Comparison of ENCODE assay signal across 21 cellular contexts in the genomic region with DNA sequence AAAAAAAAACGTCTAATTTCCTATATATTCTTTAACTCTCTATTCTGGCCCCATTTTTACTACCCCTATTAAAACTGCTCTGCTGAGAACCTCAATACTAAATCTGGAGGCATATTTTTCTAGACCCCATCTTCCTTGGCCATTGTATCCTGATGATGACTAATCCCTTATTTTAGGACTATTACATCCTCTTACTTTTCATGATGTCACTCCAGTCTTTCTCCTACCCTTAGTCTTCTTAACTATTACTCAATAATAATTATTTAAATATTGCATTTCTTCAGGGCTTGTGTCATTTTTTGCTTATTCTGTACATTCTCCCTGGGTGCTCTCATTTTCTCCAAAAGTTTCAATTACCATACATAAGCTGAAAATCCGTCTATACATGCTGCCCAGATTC. TPM values are rescaled to one million over a fixed set of nuclear protein-coding genes. Genes with fewer than 3 reads are reported as not detected.
A peak's percentile ranks its signal among the peaks of the same experiment; 100 is the strongest.
DNase-seq lines count a peak whose midpoint lies in the region; ATAC-seq, FAIRE-seq and TF ChIP-seq lines count a peak whose summit lies in the region.
"Had no signal": no experiment of that assay in that cellular context is flagged by ENCODE, and none has a peak within 500 bp of the region (broad histone marks: within the 10 kb centered on the region; RNA-seq: fewer than 3 reads in every experiment).

No MANE protein-coding gene starts in this region.

- in situ Hi-C loops in K562 (cut with MboI) = no loop called here

- WGBS in K562 (ENCODE audit: insufficient coverage, low coverage, missing lambda C conversion rate) = 17% methylated on average over 2 of the region's 2 CpGs
- 85 to 94% (median 92%) methylated on average over 2 of the region's 2 CpGs for WGBS in adrenal gland, 4 donors

- no peaks in the 10 kb centered on the region for H3K9me3 Mint-ChIP-seq in MCF 10A (ENCODE audit: unreplicated experiment)

- CTCF ChIA-PET in MCF 10A (lab: Yijun Ruan, JAX) = no interaction called here
- CTCF ChIA-PET in K562 (lab: Yijun Ruan, JAX; ENCODE audit: low intra/inter-chr PET ratio) = no interaction called here

- peaks cover 3% of the 10 kb centered on the region for H3K9me1 ChIP-seq in K562 (ENCODE audit: control insufficient read depth, insufficient read depth, low read length)

- FAIRE-seq in K562 (lab: Jason Lieb, UNC) = no peak
- FAIRE-seq: GM12878, GM19239, H1 had no signal

- DNase-seq in MCF 10A (ENCODE audit: unreplicated experiment) (no peak), breast epithelium (ENCODE audit: low spot score in 2 of 2) (no peak), K562 (ENCODE audit: extremely low read depth in 1 of 4, low spot score in 3 of 4) (no peak), iris pigment epithelial cell (ENCODE audit: low read depth) (peak; percentile 10), adrenal gland (no peak), posterior vena cava (ENCODE audit: low spot score) (no peak)
- DNase-seq: 8988T, DMS 273 treated with DMSO at 0.1 percent for 48 hours, Karpas-422, MV-4-11, NCI-H1694 treated with DMSO at 0.1 percent for 48 hours, NCI-H226, NCI-H524 treated with DMSO at 0.1 percent for 48 hours, RPMI8226, SIG-M5 had no signal

- POLR2A ChIA-PET in MCF 10A (lab: Yijun Ruan, JAX) = interaction anchor here (1.0 to 2.1 kb wide), 2 partner anchors 34 to 73 kb away, joined by 3 to 21 read pairs; partner anchors contain the start of gene EPM2A
- POLR2A ChIA-PET in K562 (lab: Yijun Ruan, JAX) = interaction anchor here (1.0 kb wide), 1 partner anchor 73 kb away, joined by 3 read pairs; no protein-coding TSS in a partner anchor

- TF ChIP-seq CTCF in MCF 10A (IDR thresholded peaks at IDR 0.05; ENCODE audit: unreplicated experiment) (no peak), breast epithelium (IDR thresholded peaks at IDR 0.05) (no peak), K562 (IDR thresholded peaks at IDR 0.05 in 2 of 3, conservative IDR thresholded peaks at IDR 0.05 in 1 of 3; ENCODE audit: insufficient read depth in 2 of 3, low read depth in 1 of 3, low read length in 3 of 3) (no peak), adrenal gland (IDR thresholded peaks at IDR 0.05) (no peak)

- no peak overlapping the region for H2AFZ ChIP-seq in K562 (ENCODE audit: low read depth, low read length)

- TF ChIP-seq POLR2A in breast epithelium (IDR thresholded peaks at IDR 0.05) = no peak
- no peak for TF ChIP-seq POLR2A in K562 (conservative IDR thresholded peaks at IDR 0.05)
- TF ChIP-seq POLR2A in adrenal gland (IDR thresholded peaks at IDR 0.05) = no peak

- no peaks in the 10 kb centered on the region for H3K27me3 ChIP-seq in breast epithelium
- no peaks in the 10 kb centered on the region for H3K27me3 ChIP-seq in K562 (ENCODE audit: control insufficient read depth in 2 of 2, insufficient read depth in 2 of 2, low read length in 2 of 2)
- H3K27me3 ChIP-seq in stomach smooth muscle (ENCODE audit: control insufficient read depth in 1 of 2, insufficient read depth in 2 of 2, low read length in 2 of 2) = no peaks in the 10 kb centered on the region
- no peaks in the 10 kb centered on the region for H3K27me3 ChIP-seq in adrenal gland

- H3K36me3 Mint-ChIP-seq in MCF 10A (ENCODE audit: insufficient read depth, unreplicated experiment) = peaks cover 26% of the 10 kb centered on the region

- BruUV-seq in MCF 10A (replicated peaks; lab: Mats Ljungman, UMichigan) (no TSS peak), K562 (replicated peaks; lab: Mats Ljungman, UMichigan) (no TSS peak)

- H3K27ac ChIP-seq in breast epithelium = no peak overlapping the region
- no peak overlapping the region for H3K27ac ChIP-seq in K562 (ENCODE audit: extremely low read depth, low read depth, low read length)
- H3K27ac ChIP-seq in stomach smooth muscle (ENCODE audit: low read length) = peak overlapping the region; percentile 18
- H3K27ac ChIP-seq in adrenal gland = no peak overlapping the region

- no peak for ATAC-seq in K562
- ATAC-seq in GM21529 (IDR thresholded peaks at IDR 0.05; ENCODE audit: unreplicated experiment) = no peak
- ATAC-seq: GM12878 had no signal

- H3K9ac ChIP-seq in K562 (ENCODE audit: insufficient read depth in 1 of 2, low read depth in 2 of 2, low read length in 2 of 2) = no peak overlapping the region
- no peak overlapping the region for H3K9ac ChIP-seq in stomach smooth muscle (ENCODE audit: low read length in 2 of 2)

- peaks cover 98% of the 10 kb centered on the region for H3K79me2 ChIP-seq in K562 (ENCODE audit: control insufficient read depth, insufficient read depth, low read length)

- peak overlapping the region; percentile 28 for H3K27ac Mint-ChIP-seq in MCF 10A (ENCODE audit: low read depth, unreplicated experiment)
- H3K27ac Mint-ChIP-seq: B cell had no signal

- no peak overlapping the region for H3K4me3 ChIP-seq in breast epithelium
- no peak overlapping the region for H3K4me3 ChIP-seq in K562
- no peak overlapping the region for H3K4me3 ChIP-seq in stomach smooth muscle (ENCODE audit: low read length in 2 of 2)
- H3K4me3 ChIP-seq in adrenal gland = no peak overlapping the region
- H3K4me3 ChIP-seq: GM12878 had no signal

- H3K4me2 ChIP-seq in K562 (ENCODE audit: insufficient read depth, low read length) = no peak overlapping the region

- H3K4me1 ChIP-seq in breast epithelium = peaks cover 0 to 5% of the 10 kb centered on the region in 2 donors
- peaks cover 0 to 7% of the 10 kb centered on the region in 2 experiments; a peak in 3 of 5 replicates for H3K4me1 ChIP-seq in K562 (replicated peaks in 1 of 2; ENCODE audit: control insufficient read depth in 2 of 2, insufficient read depth in 2 of 2, low read length in 2 of 2)
- H3K4me1 ChIP-seq in stomach smooth muscle (ENCODE audit: control insufficient read depth, insufficient read depth, low read length) = no peaks in the 10 kb centered on the region
- H3K4me1 ChIP-seq in adrenal gland (replicated peaks in 1 of 2) = peaks cover 15 to 43% of the 10 kb centered on the region in 2 donors

- no peak overlapping the region for H3K4me3 Mint-ChIP-seq in MCF 10A (ENCODE audit: unreplicated experiment)
- H3K4me3 Mint-ChIP-seq: B cell had no signal

- no peak for TF ChIP-seq RAD21 in K562 (CRISPR knock-in tag; conservative IDR thresholded peaks at IDR 0.05 in 1 of 2, IDR thresholded peaks at IDR 0.05 in 1 of 2)

- H3K9me3 ChIP-seq in breast epithelium (no peaks in the 10 kb centered on the region), K562 (replicated peaks; ENCODE audit: control insufficient read depth, insufficient read depth, low read depth, low read length) (no peaks in the 10 kb centered on the region), stomach smooth muscle (ENCODE audit: control insufficient read depth in 2 of 2, low read length in 2 of 2) (no peaks in the 10 kb centered on the region), adrenal gland (replicated peaks in 1 of 3) (no peaks in the 10 kb centered on the region)

- no peaks in the 10 kb centered on the region for H3K27me3 Mint-ChIP-seq in MCF 10A (ENCODE audit: insufficient read depth, unreplicated experiment)
- H3K27me3 Mint-ChIP-seq: B cell had no signal

- TF ChIP-seq EP300 in K562 (IDR thresholded peaks at IDR 0.05; ENCODE audit: low read length) = no peak

- peaks cover 33% of the 10 kb centered on the region for H3K4me1 Mint-ChIP-seq in MCF 10A (ENCODE audit: insufficient read depth, unreplicated experiment)

- intact Hi-C loops in MCF 10A (cut with micrococcal nuclease) (no loop called here), breast epithelium (cut with DNase I; ENCODE audit: low total_unique reads) (no loop called here), K562 (cut with micrococcal nuclease) (no loop called here), adrenal gland (cut with DNase I) (loop anchor here in 1 of 2 donors (10.0 kb wide), 1 partner anchor 73 kb away; the partner anchor contains the start of gene EPM2A), posterior vena cava (cut with DNase I) (no loop called here)

- peaks cover 11% of the 10 kb centered on the region for H4K20me1 ChIP-seq in K562 (replicated peaks; ENCODE audit: control insufficient read depth, insufficient read depth, low read length)

- H3K36me3 ChIP-seq in breast epithelium (no peaks in the 10 kb centered on the region), K562 (ENCODE audit: control insufficient read depth, insufficient read depth, low read length) (peaks cover 41% of the 10 kb centered on the region), stomach smooth muscle (ENCODE audit: control insufficient read depth in 2 of 2, insufficient read depth in 2 of 2, low read length in 2 of 2) (peaks cover 22% of the 10 kb centered on the region in 2 donors), adrenal gland (replicated peaks in 1 of 2) (peaks cover 0 to 14% of the 10 kb centered on the region in 2 donors)

TF ChIP-seq in K562, 482 proteins besides CTCF, POLR2A, EP300 and RAD21 (continues in another document):
- TF ChIP-seq CC2D1A (IDR thresholded peaks at IDR 0.05) (no peak), HNRNPL (IDR thresholded peaks at IDR 0.05; ENCODE audit: low read depth, low read length) (no peak), PML (IDR thresholded peaks at IDR 0.05; ENCODE audit: low read length) (no peak), JUN (IDR thresholded peaks at IDR 0.05; ENCODE audit: borderline replicate concordance, low read depth, low read length) (0 out of 2 replicates have a peak, but pooled peaks have one; percentile 43), JUN (CRISPR knock-in tag; IDR thresholded peaks at IDR 0.05; ENCODE audit: borderline replicate concordance) (no peak)

RNA-seq across cellular contexts. Expression of gene FBXO30, which starts 6.4 kb away (rescaled TPM):
- total RNA-seq in MCF 10A (2022) (10.6 and 10.9 TPM in 2 replicates), breast epithelium (10 to 100 TPM in 1 of 3 donors, 1 to 10 TPM in 2; 8.0 to 11.7 (median 8.2) TPM), K562 (2014; rRNA removed) (5.5 and 5.9 TPM in 2 replicates), K562 (2014; rRNA removed; fragmentation: Illumina TruSeq; extraction: Trizol) (9.4 and 10.0 TPM in 2 replicates), K562 (2015; rRNA removed; fragmentation: Illumina TruSeq; extraction: Trizol) (6.7 and 7.1 TPM in 2 replicates), K562 (2021) (11.1 and 11.8 TPM in 2 replicates), adrenal gland (10 to 100 TPM in 1 of 8 donors, 1 to 10 TPM in 7; 4.4 to 10.5 (median 8.3) TPM), posterior vena cava (10 to 100 TPM; 17.4 to 19.0 TPM)
- total RNA-seq in K562 (2011; cell fraction: chromatin; rRNA removed; ENCODE audit: low replicate concordance) = 6.6 and 33.3 TPM in 2 replicates
- total RNA-seq in K562 (2011; cell fraction: nucleolus; rRNA removed) = 3.3 and 6.4 TPM in 2 replicates
- 13.1 and 22.1 TPM in 2 replicates for total RNA-seq in K562 (2011; cell fraction: nucleoplasm; rRNA removed)
- polyA plus RNA-seq in K562 (2011; rRNA removed) (9.0 and 12.8 TPM in 2 replicates), K562 (2014; fragmentation: Illumina TruSeq; extraction: Trizol) (9.6 and 10.0 TPM in 2 replicates), K562 (2014; fragmentation: Nextera tagmentation; extraction: Ambion mirVana) (1 to 10 TPM; 3.6 to 3.7 TPM), K562 (2014; rRNA removed) (6.7 and 7.1 TPM in 2 replicates), adrenal gland (10 to 100 TPM in 1 of 3 donors, 1 to 10 TPM in 2; 3.8 to 10.4 (median 4.7) TPM)
- polyA plus RNA-seq in K562 (2011; cell fraction: cytosol; rRNA removed) = 1.8 and 4.4 TPM in 2 replicates
- polyA plus RNA-seq in K562 (2011; cell fraction: nucleus; rRNA removed) = 4.8 and 6.1 TPM in 2 replicates
- polyA plus RNA-seq in K562 (2012) = 6.8 and 7.8 TPM in 2 replicates
- polyA minus RNA-seq in K562 (2011; rRNA and poly(A)+ RNA removed) = 27.3 and 27.8 TPM in 2 replicates
- polyA minus RNA-seq in K562 (2011; cell fraction: cytosol; rRNA and poly(A)+ RNA removed) = 5.6 and 7.0 TPM in 2 replicates
- 13.2 and 24.0 TPM in 2 replicates for polyA minus RNA-seq in K562 (2011; cell fraction: nucleus; rRNA and poly(A)+ RNA removed)
